Comparison of ENCODE assay signal across 34 cellular contexts in genomic region chr4:40864531-40864930, GRCh38.
"Had no signal": no experiment of that assay in that cellular context is flagged by ENCODE, and none has a peak within 500 bp of the region (broad histone marks: within the 10 kb centered on the region; RNA-seq: fewer than 3 reads in every experiment).

No MANE protein-coding gene starts in this region.

- H3K4me3 ChIP-seq: MG63 had no signal

- DNase-seq: Karpas-422, Kasumi-1, MG63, MM.1S, MV-4-11, NCI-H1048, NCI-H1092, NCI-H1092 treated with DMSO at 0.1 percent for 48 hours, NCI-H1105, NCI-H1105 treated with DMSO at 0.1 percent for 48 hours, NCI-H1417, NCI-H1417 treated with DMSO at 0.1 percent for 48 hours, NCI-H1436, NCI-H1436 treated with DMSO at 0.1 percent for 48 hours, NCI-H146, NCI-H1694, NCI-H1694 treated with DMSO at 0.1 percent for 48 hours, NCI-H187, NCI-H187 treated with DMSO at 0.1 percent for 48 hours, NCI-H1930, NCI-H2029, NCI-H2029 treated with DMSO at 0.1 percent for 48 hours, NCI-H2081, NCI-H2081 treated with DMSO at 0.1 percent for 48 hours, NCI-H2107, NCI-H2171, NCI-H2171 treated with DMSO at 0.1 percent for 48 hours, NCI-H2227 treated with DMSO at 0.1 percent for 48 hours, NCI-H226, NCI-H345, NCI-H446, NCI-H446 treated with DMSO at 0.1 percent for 48 hours, NCI-H510A, NCI-H510A treated with DMSO at 0.1 percent for 48 hours had no signal

- H3K36me3 ChIP-seq: MG63 had no signal

- H3K27me3 ChIP-seq: MG63 had no signal
